13 cellular contexts compared by ENCODE assay signal in the genomic region with DNA sequence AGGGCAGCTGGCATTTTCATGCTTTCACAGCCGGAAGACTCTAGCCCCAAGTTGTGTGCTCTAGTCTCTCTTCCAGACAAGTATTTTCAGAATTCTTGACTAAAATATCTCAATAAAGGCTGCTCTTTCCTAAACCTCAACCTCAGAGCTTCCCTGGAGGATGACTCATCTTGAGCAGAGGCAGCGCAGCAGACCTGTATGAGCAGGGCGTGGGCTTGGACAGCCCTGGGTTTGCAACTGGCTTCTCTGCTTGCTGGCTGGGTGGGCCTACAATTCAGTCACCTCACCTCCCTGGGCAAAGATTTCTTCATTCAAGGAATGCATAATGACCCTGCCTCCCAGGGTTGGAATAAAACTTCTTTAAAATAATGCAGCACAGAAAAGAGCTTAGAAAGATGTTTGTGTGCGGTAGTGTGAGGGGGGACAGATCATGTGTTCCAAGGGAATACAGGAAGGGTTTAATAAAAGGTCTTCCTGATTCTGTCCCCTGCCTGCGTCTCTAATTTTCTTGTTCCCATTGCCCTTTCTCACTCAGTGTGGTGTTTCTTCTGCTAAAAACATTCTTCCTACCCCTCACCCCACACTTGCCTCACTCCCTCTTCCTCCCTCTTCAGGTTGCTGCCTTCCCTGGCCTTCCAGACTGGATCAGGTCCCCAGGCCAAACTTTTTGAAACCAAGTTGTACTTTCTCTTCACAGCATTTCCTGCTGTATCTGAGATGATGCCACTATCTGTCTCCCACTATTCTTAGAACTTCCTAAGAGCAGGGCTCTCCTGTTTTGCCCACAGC. TPM values are rescaled to one million over a fixed set of nuclear protein-coding genes. Genes with fewer than 3 reads are reported as not detected.
A peak's percentile ranks its signal among the peaks of the same experiment; 100 is the strongest.
DNase-seq lines count a peak whose midpoint lies in the region; ATAC-seq, FAIRE-seq and TF ChIP-seq lines count a peak whose summit lies in the region.
"Had no signal": no experiment of that assay in that cellular context is flagged by ENCODE, and none has a peak within 500 bp of the region (broad histone marks: within the 10 kb centered on the region; RNA-seq: fewer than 3 reads in every experiment).

No MANE protein-coding gene starts in this region.

- H3K4me1 Mint-ChIP-seq in brain (peaks cover 46% of the 10 kb centered on the region), H9 (peaks cover 49 to 64% of the 10 kb centered on the region in 2 experiments), CD14-positive monocyte (no peaks in the 10 kb centered on the region)
- H3K4me1 Mint-ChIP-seq in naive thymus-derived CD4-positive, alpha-beta T cell = peaks cover 0 to 1% (median 0%) of the 10 kb centered on the region in 7 donors

- no peaks in the 10 kb centered on the region for H3K9me3 ChIP-seq in naive thymus-derived CD4-positive, alpha-beta T cell (ENCODE audit: control insufficient read depth in 2 of 3, low read length in 3 of 3)
- no peaks in the 10 kb centered on the region for H3K9me3 ChIP-seq in H9 (ENCODE audit: control insufficient read depth, low read depth, low read length)

- intact Hi-C loops in naive thymus-derived CD4-positive, alpha-beta T cell (cut with micrococcal nuclease) = no loop called here
- intact Hi-C loops in CD14-positive monocyte (cut with micrococcal nuclease) = no loop called here

- H3K4me3 Mint-ChIP-seq in brain (peak overlapping the region in 1 of 5 experiments; percentile 9), H9 (peak overlapping the region in 1 of 2 experiments; percentile 25; a peak in 1 of 5 replicates), CD14-positive monocyte (no peak overlapping the region)
- no peak overlapping the region for H3K4me3 Mint-ChIP-seq in naive thymus-derived CD4-positive, alpha-beta T cell
- H3K4me3 Mint-ChIP-seq: activated T-helper 1 cell treated with anti-CD3 and anti-CD28 coated beads, Interleukin-12 subunit alpha, Interleukin-12 subunit beta, Interleukin-2, Interleukin-4 antibody, amounts not matched to agents 30 ng/mL and 10 ng/mL and 1 ng/mL, durations not matched to agents 14 hours and 24 hours and 36 hours had no signal

- H3K79me1 ChIP-seq in H9 (ENCODE audit: insufficient read depth, low read depth, low read length, poor library complexity, severe bottlenecking) = no peaks in the 10 kb centered on the region

- no peak overlapping the region for H3K27ac ChIP-seq in naive thymus-derived CD4-positive, alpha-beta T cell (ENCODE audit: low read depth, low read length)
- no peak overlapping the region for H3K27ac ChIP-seq in H9 (ENCODE audit: insufficient read length, low read depth, low read length)

- H2BK120ac ChIP-seq in H9 (ENCODE audit: low read depth, low read length, poor library complexity, severe bottlenecking) = no peak overlapping the region

- no peak overlapping the region for H3K9ac ChIP-seq in H9 (ENCODE audit: extremely low read depth, insufficient read length, low read length)

- H3K79me2 ChIP-seq in H9 (ENCODE audit: insufficient read depth, low read length) = no peaks in the 10 kb centered on the region

- no peak overlapping the region for H2AFZ ChIP-seq in H9 (ENCODE audit: low read length)

- no peak for ATAC-seq in naive thymus-derived CD4-positive, alpha-beta T cell

- FAIRE-seq in HTR-8/SVneo (lab: Jason Lieb, UNC) = peak; percentile 90
- FAIRE-seq: small intestine had no signal

- no peak overlapping the region for H3K18ac ChIP-seq in H9 (ENCODE audit: insufficient read length, low read depth, low read length)

- no peaks in the 10 kb centered on the region for H3K36me3 ChIP-seq in naive thymus-derived CD4-positive, alpha-beta T cell (ENCODE audit: control insufficient read depth in 2 of 3, insufficient read depth in 3 of 3, low read length in 3 of 3)

- no peak overlapping the region for H3K56ac ChIP-seq in H9 (ENCODE audit: insufficient read length, low read depth, low read length)

- H3K23ac ChIP-seq in H9 (ENCODE audit: insufficient read length, low read depth, low read length) = no peak overlapping the region

- H3K36me3 Mint-ChIP-seq in brain = no peaks in the 10 kb centered on the region
- no peaks in the 10 kb centered on the region for H3K36me3 Mint-ChIP-seq in naive thymus-derived CD4-positive, alpha-beta T cell
- no peaks in the 10 kb centered on the region for H3K36me3 Mint-ChIP-seq in H9 (ENCODE audit: insufficient read depth in 1 of 3, low read depth in 3 of 3)
- H3K36me3 Mint-ChIP-seq in CD14-positive monocyte = no peaks in the 10 kb centered on the region

- H3K23me2 ChIP-seq in H9 (ENCODE audit: insufficient read length, low read depth, low read length, poor library complexity, severe bottlenecking) = no peaks in the 10 kb centered on the region

- no CpG with 5 or more reads among the region's 5 CpGs for WGBS in H9 (ENCODE audit: extremely low coverage, insufficient read length, low lambda C conversion rate)

- no peak overlapping the region for H3K4me3 ChIP-seq in AG10803 (ENCODE audit: low read length)
- H3K4me3 ChIP-seq in naive thymus-derived CD4-positive, alpha-beta T cell (ENCODE audit: low read length) = no peak overlapping the region

- H3K27me3 Mint-ChIP-seq in brain = no peaks in the 10 kb centered on the region
- H3K27me3 Mint-ChIP-seq in naive thymus-derived CD4-positive, alpha-beta T cell = peaks cover 3 to 42% (median 24%) of the 10 kb centered on the region in 5 donors
- no peaks in the 10 kb centered on the region; the same call in 1 of the 2 replicates for H3K27me3 Mint-ChIP-seq in H9 (ENCODE audit: low read depth)
- peaks cover 0 to 6% (median 3%) of the 10 kb centered on the region in 3 donors for H3K27me3 Mint-ChIP-seq in CD14-positive monocyte (ENCODE audit: low read depth in 3 of 3)

- DNase-seq in AG10803 (ENCODE audit: low read depth) (peak; percentile 92), HTR-8/SVneo (ENCODE audit: insufficient read length, low spot score) (peak; percentile 62), kidney tubule cell (ENCODE audit: low spot score) (peak; percentile 83), activated gamma-delta T cell (lab: John Stamatoyannopoulos, UW) (no peak), H9 (no peak), CD14-positive monocyte (ENCODE audit: low spot score) (no peak)
- no peak for DNase-seq in naive thymus-derived CD4-positive, alpha-beta T cell
- DNase-seq: DND-41; effector CD8-positive, alpha-beta T cell; NCI-H446; small intestine had no signal

- H3K4me1 ChIP-seq in naive thymus-derived CD4-positive, alpha-beta T cell (ENCODE audit: control insufficient read depth in 2 of 2, insufficient read depth in 2 of 2, low read length in 2 of 2) = no peaks in the 10 kb centered on the region
- peaks cover 22% of the 10 kb centered on the region; the same call in 1 of the 2 replicates for H3K4me1 ChIP-seq in H9 (ENCODE audit: insufficient read depth, low read length)

- 0 out of 2 replicates have a peak, but pooled peaks have one; percentile 10 for TF ChIP-seq CTCF in AG10803 (conservative IDR thresholded peaks at IDR 0.05; ENCODE audit: low read length)
- no peak for TF ChIP-seq CTCF in brain (conservative IDR thresholded peaks at IDR 0.05)
- TF ChIP-seq CTCF in H9 (conservative IDR thresholded peaks at IDR 0.05) = no peak
- no peak for TF ChIP-seq CTCF in CD14-positive monocyte (IDR thresholded peaks at IDR 0.05)

- no peak overlapping the region for H3K14ac ChIP-seq in H9 (ENCODE audit: insufficient read depth, low read length)

- no peak overlapping the region for H3K4me2 ChIP-seq in H9 (ENCODE audit: insufficient read depth, insufficient read length, low read length)

- peak overlapping the region in 3 of 5 experiments; percentile 20 to 89 (median 40) for H3K27ac Mint-ChIP-seq in brain
- no peak overlapping the region for H3K27ac Mint-ChIP-seq in naive thymus-derived CD4-positive, alpha-beta T cell
- H3K27ac Mint-ChIP-seq in H9 = peak overlapping the region in 1 of 3 experiments; percentile 88; a peak in 2 of 7 replicates
- H3K27ac Mint-ChIP-seq in CD14-positive monocyte = no peak overlapping the region
- H3K27ac Mint-ChIP-seq: activated T-helper 1 cell treated with anti-CD3 and anti-CD28 coated beads, Interleukin-12 subunit alpha, Interleukin-12 subunit beta, Interleukin-2, Interleukin-4 antibody, amounts not matched to agents 30 ng/mL and 10 ng/mL and 1 ng/mL, durations not matched to agents 14 hours and 24 hours and 36 hours had no signal

- H4K20me1 ChIP-seq in H9 (ENCODE audit: control insufficient read depth, insufficient read depth, insufficient read length) = no peaks in the 10 kb centered on the region

- H3K4ac ChIP-seq in H9 (ENCODE audit: low read depth, low read length) = no peak overlapping the region

- H4K8ac ChIP-seq in H9 (replicated peaks; ENCODE audit: insufficient read length, low read depth, low read length) = no peak overlapping the region

- H2BK12ac ChIP-seq in H9 (ENCODE audit: insufficient read length, low read depth, low read length) = no peak overlapping the region

- H2AK5ac ChIP-seq in H9 (ENCODE audit: insufficient read length, low read length) = no peak overlapping the region

- no peak overlapping the region for H4K91ac ChIP-seq in H9 (ENCODE audit: insufficient read length, low read depth, low read length)

- CTCF ChIA-PET in naive thymus-derived CD4-positive, alpha-beta T cell (lab: Charles Lee) = no interaction called here

- H3K9me3 Mint-ChIP-seq in brain (peaks cover 0 to 6% (median 0%) of the 10 kb centered on the region in 5 experiments), H9 (no peaks in the 10 kb centered on the region; a peak in 2 of 5 replicates), CD14-positive monocyte (peaks cover 0 to 5% (median 0%) of the 10 kb centered on the region in 7 donors)
- peaks cover 0 to 1% (median 0%) of the 10 kb centered on the region in 11 donors for H3K9me3 Mint-ChIP-seq in naive thymus-derived CD4-positive, alpha-beta T cell
- H3K9me3 Mint-ChIP-seq: activated T-helper 1 cell treated with anti-CD3 and anti-CD28 coated beads, Interleukin-12 subunit alpha, Interleukin-12 subunit beta, Interleukin-2, Interleukin-4 antibody, amounts not matched to agents 30 ng/mL and 10 ng/mL and 1 ng/mL, durations not matched to agents 14 hours and 24 hours and 36 hours had no signal

- no peaks in the 10 kb centered on the region for H3K27me3 ChIP-seq in naive thymus-derived CD4-positive, alpha-beta T cell (ENCODE audit: control insufficient read depth in 2 of 2, insufficient read depth in 2 of 2, low read length in 2 of 2)
- no peaks in the 10 kb centered on the region for H3K27me3 ChIP-seq in H9 (ENCODE audit: insufficient read depth, low read length)

- no peak overlapping the region for H2BK20ac ChIP-seq in H9 (ENCODE audit: low read depth, low read length, poor library complexity, severe bottlenecking)

- POLR2A ChIA-PET in naive thymus-derived CD4-positive, alpha-beta T cell (lab: Charles Lee) = no interaction called here

- H3T11ph ChIP-seq in H9 (ENCODE audit: low read length) = no peak overlapping the region

- no peak overlapping the region for H2BK15ac ChIP-seq in H9 (ENCODE audit: low read depth, low read length)

- H4K5ac ChIP-seq in H9 (ENCODE audit: insufficient read length, low read depth, low read length) = no peak overlapping the region

- no peak overlapping the region for H2BK5ac ChIP-seq in H9 (ENCODE audit: insufficient read length, low read length)

RNA-seq across cellular contexts. Expression of gene MAP1B, which starts 39.4 kb away (rescaled TPM):
- polyA plus RNA-seq in brain (ENCODE audit: insufficient read depth, low read depth, low replicate concordance) = 158 TPM
- under 1 TPM in 1 of 5 experiments, not detected in 4; 0.10 TPM for total RNA-seq in naive thymus-derived CD4-positive, alpha-beta T cell
- under 1 TPM; 0.06 to 0.21 TPM for polyA plus RNA-seq in naive thymus-derived CD4-positive, alpha-beta T cell
- total RNA-seq in H9 (2021) = 67.1 and 67.5 TPM in 2 replicates
- under 1 TPM in 1 of 2 donors, not detected in 1; 0.02 TPM for polyA plus RNA-seq in CD14-positive monocyte
- total RNA-seq: activated T-helper 1 cell treated with anti-CD3 and anti-CD28 coated beads, Interleukin-12 subunit alpha, Interleukin-12 subunit beta, Interleukin-2, Interleukin-4 antibody, amounts not matched to agents 30 ng/mL and 10 ng/mL and 1 ng/mL, durations not matched to agents 14 hours and 24 hours and 36 hours had no signal

Comparison
In these comparisons a context has a peak if more than half of its experiments do, and no peak if none do; other contexts are left out.
1. DNase-seq: peak in AG10803 (single experiment), HTR-8/SVneo (single experiment) and kidney tubule cell (single experiment); none in naive thymus-derived CD4-positive, alpha-beta T cell (0 of 9), activated gamma-delta T cell (single experiment), H9 (single experiment) and CD14-positive monocyte (single experiment).
2. H3K27ac Mint-ChIP-seq: peak in brain (3 of 5); none in naive thymus-derived CD4-positive, alpha-beta T cell (0 of 9) and CD14-positive monocyte (0 of 7).
3. RNA of gene MAP1B, which starts 39.4 kb away (polyA plus RNA-seq): 158 TPM in brain (single experiment); 0.06 to 0.21 TPM in naive thymus-derived CD4-positive, alpha-beta T cell and 0.02 TPM in CD14-positive monocyte; every median in the first group is over 100 times any median in the second.